14 cellular contexts compared by ENCODE assay signal in genomic region chr11:105022998-105023397, GRCh38. TPM values are rescaled to one million over a fixed set of nuclear protein-coding genes. Genes with fewer than 3 reads are reported as not detected.
DNase-seq lines count a peak whose midpoint lies in the region; ATAC-seq and TF ChIP-seq lines count a peak whose summit lies in the region.
"Had no signal": no experiment of that assay in that cellular context is flagged by ENCODE, and none has a peak within 500 bp of the region (broad histone marks: within the 10 kb centered on the region; RNA-seq: fewer than 3 reads in every experiment).

Gene CASP5 (minus strand): TSS chr11:105023168. CDS start chr11:105023136, 32 bp downstream.

- H3K27ac Mint-ChIP-seq in progenitor cell of endocrine pancreas, result no peak within 1 kb of the TSS

- no peak for ATAC-seq in GM18858 (IDR thresholded peaks at IDR 0.05; ENCODE audit: unreplicated experiment)

- H3K4me3 ChIP-seq in Karpas-422 (ENCODE audit: low read length), result no peak within 1 kb of the TSS
- H3K4me3 ChIP-seq in colonic mucosa, result peak within 1 kb of the TSS; percentile 14
- H3K4me3 ChIP-seq in BE2C (ENCODE audit: low read depth, low read length), result no peak within 1 kb of the TSS
- H3K4me3 ChIP-seq: skin epidermis, suprapubic skin had no signal

- H3K79me2 ChIP-seq in Karpas-422 (ENCODE audit: low read length), result no peaks in the 10 kb centered on the region

- H3K4me2 ChIP-seq in Karpas-422 (ENCODE audit: low read depth, low read length, poor library complexity, severe bottlenecking), result peak within 1 kb of the TSS; percentile 4

- H3K36me3 Mint-ChIP-seq in progenitor cell of endocrine pancreas (ENCODE audit: insufficient read depth), result no peaks in the 10 kb centered on the region

- no peak within 1 kb of the TSS for H3K4me3 Mint-ChIP-seq in progenitor cell of endocrine pancreas (ENCODE audit: low read depth)
- H3K4me3 Mint-ChIP-seq: neural crest cell had no signal

- no peaks in the 10 kb centered on the region for H3K9me2 ChIP-seq in Karpas-422 (replicated peaks; ENCODE audit: insufficient read depth, low read length)

- no peak within 1 kb of the TSS for H3K27ac ChIP-seq in Karpas-422 (ENCODE audit: low read length)
- peak within 1 kb of the TSS; percentile 80 for H3K27ac ChIP-seq in colonic mucosa
- H3K27ac ChIP-seq: suprapubic skin had no signal

- no peak within 1 kb of the TSS for H2AFZ ChIP-seq in Karpas-422 (ENCODE audit: low read length)

- H3K27me3 ChIP-seq in Karpas-422 (ENCODE audit: low read length) (no peaks in the 10 kb centered on the region), colonic mucosa (no peaks in the 10 kb centered on the region), BE2C (no peaks in the 10 kb centered on the region)
- H3K27me3 ChIP-seq: suprapubic skin had no signal

- H3K9me3 ChIP-seq in Karpas-422 (ENCODE audit: low read length) (no peaks in the 10 kb centered on the region), colonic mucosa (no peaks in the 10 kb centered on the region), BE2C (no peaks in the 10 kb centered on the region)
- H3K9me3 ChIP-seq: suprapubic skin had no signal

- no peaks in the 10 kb centered on the region for H4K20me1 ChIP-seq in Karpas-422 (ENCODE audit: insufficient read depth, low read depth, low read length)

- DNase-seq in CMK (ENCODE audit: low read depth) (peak; percentile 34), Karpas-422 (no peak), colonic mucosa (peak; percentile 49), pons (ENCODE audit: low spot score) (peak; percentile 55), progenitor cell of endocrine pancreas (ENCODE audit: low spot score, unreplicated experiment) (no peak), BE2C (no peak)
- DNase-seq: activated CD4-positive, alpha-beta T cell treated with anti-CD3 and anti-CD28 coated beads, Interleukin-2, amount 50 U/mL, for 48 hours; activated effector memory CD4-positive, alpha-beta T cell treated with anti-CD3 and anti-CD28 coated beads, Interleukin-2, amount 50 U/mL, for 16 hours; DMS153 had no signal

- H3K9me3 Mint-ChIP-seq in progenitor cell of endocrine pancreas (ENCODE audit: low read depth), result no peaks in the 10 kb centered on the region
- H3K9me3 Mint-ChIP-seq: neural crest cell had no signal

- intact Hi-C loops in colonic mucosa (cut with DNase I), result no loop called here

- no peaks in the 10 kb centered on the region for H3K27me3 Mint-ChIP-seq in progenitor cell of endocrine pancreas

- H3K4me1 ChIP-seq in Karpas-422 (ENCODE audit: low read length) (peaks cover 12% of the 10 kb centered on the region), colonic mucosa (peaks cover 7% of the 10 kb centered on the region), BE2C (no peaks in the 10 kb centered on the region)
- H3K4me1 ChIP-seq: suprapubic skin had no signal

- H3K9ac ChIP-seq in Karpas-422 (ENCODE audit: low read length) (no peak within 1 kb of the TSS), colonic mucosa (ENCODE audit: low read depth in 2 of 2, low read length in 2 of 2) (peak within 1 kb of the TSS in 1 of 2 donors; percentile 36)

- H3K36me3 ChIP-seq in Karpas-422 (ENCODE audit: insufficient read depth, low read length) (no peaks in the 10 kb centered on the region), colonic mucosa (peaks cover 5% of the 10 kb centered on the region), BE2C (no peaks in the 10 kb centered on the region)

- TF ChIP-seq CTCF in colonic mucosa (IDR thresholded peaks at IDR 0.05), result no peak
- no peak for TF ChIP-seq CTCF in progenitor cell of endocrine pancreas (IDR thresholded peaks at IDR 0.05; ENCODE audit: unreplicated experiment)
- no peak for TF ChIP-seq CTCF in BE2C (IDR thresholded peaks at IDR 0.05; ENCODE audit: low read depth, low read length)

- H3K4me1 Mint-ChIP-seq in progenitor cell of endocrine pancreas (ENCODE audit: low read depth), result no peaks in the 10 kb centered on the region
- H3K4me1 Mint-ChIP-seq: neural crest cell had no signal

RNA-seq across cellular contexts. Expression of gene CASP5, which starts in this region (rescaled TPM):
- total RNA-seq in Karpas-422 (2014; rRNA removed; shearing (Covaris generic); ENCODE audit: low replicate concordance), result not detected in 2 replicates
- total RNA-seq in colonic mucosa (10 to 100 TPM; 25.7 to 47.3 TPM), progenitor cell of endocrine pancreas (not detected in 2 replicates)
- polyA plus RNA-seq in BE2C (2012; ENCODE audit: insufficient read depth, insufficient read length, low read depth), result not detected
- total RNA-seq: kidney epithelial cell, neural crest cell, suprapubic skin had no signal

Comparison
In these comparisons a context has a peak if more than half of its experiments do, and no peak if none do; other contexts are left out.
1. RNA of gene CASP5 (total RNA-seq): 25.7 to 47.3 TPM in colonic mucosa; not detected in Karpas-422 and not detected in progenitor cell of endocrine pancreas; every median in the first group is over 10 times any median in the second.
2. DNase-seq: peak in CMK (single experiment), colonic mucosa (single experiment) and pons (single experiment); none in Karpas-422 (single experiment), progenitor cell of endocrine pancreas (single experiment) and BE2C (single experiment).